In genomic region chr2:241910604-241911520, GRCh38 we compare ENCODE assay signal across 25 cellular contexts. TPM values are rescaled to one million over a fixed set of nuclear protein-coding genes. Genes with fewer than 3 reads are reported as not detected.
"Had no signal": no experiment of that assay in that cellular context is flagged by ENCODE, and none has a peak within 500 bp of the region (broad histone marks: within the 10 kb centered on the region; RNA-seq: fewer than 3 reads in every experiment).

No MANE protein-coding gene starts in this region.

- H3K4me1 Mint-ChIP-seq: nephron; stimulated activated naive CD8-positive, alpha-beta T cell treated with anti-CD3 and anti-CD28 coated beads, Interleukin-15, amount 100 ng/mL, for 72 hours had no signal

- DNase-seq: activated B cell treated with CpG ODN at 0.5 μM for 24 hours; activated CD4-positive, alpha-beta T cell treated with anti-CD3 and anti-CD28 coated beads for 4 hours; activated CD8-positive, alpha-beta T cell treated with anti-CD3 and anti-CD28 coated beads, Interleukin-2, amount 10 ng/mL, durations not matched to agents 7 days and 5 days; activated gamma-delta T cell; activated T-cell treated with anti-CD3 and anti-CD28 coated beads, Interleukin-2, amount 50 U/mL, for 72 hours; amygdala; foreskin melanocyte; glutamatergic neuron; hippocampal formation; left lung; midbrain; stimulated activated CD4-positive, alpha-beta T cell treated with anti-CD3 and anti-CD28 coated beads, Interleukin-2, amount 100 ng/mL, for 24 hours; stimulated activated naive CD8-positive, alpha-beta T cell treated with anti-CD3 and anti-CD28 coated beads, Interleukin-15, amount 100 ng/mL, for 72 hours; trophoblast cell had no signal

- H3K4me3 ChIP-seq: cardiac muscle cell, left lung, prostate gland, right atrium auricular region had no signal

- H3K36me3 ChIP-seq: cardiac muscle cell, left lung, prostate gland, right atrium auricular region had no signal

- H3K4me1 ChIP-seq: left lung, prostate gland, right atrium auricular region had no signal

- H3K27ac ChIP-seq: cardiac muscle cell, epithelial cell of prostate, left lung, prostate gland, right atrium auricular region had no signal

- FAIRE-seq: TTC549 had no signal

- H3K27me3 Mint-ChIP-seq: activated B cell treated with CpG ODN at 0.5 μM for 24 hours; activated naive CD8-positive, alpha-beta T cell; stimulated activated naive CD8-positive, alpha-beta T cell treated with anti-CD3 and anti-CD28 coated beads, Interleukin-15, amount 100 ng/mL, for 72 hours had no signal

- H3K9me3 Mint-ChIP-seq: activated B cell treated with CpG ODN at 0.5 μM for 24 hours; activated T-cell treated with anti-CD3 and anti-CD28 coated beads, Interleukin-2, amount 50 U/mL, for 72 hours; stimulated activated naive CD8-positive, alpha-beta T cell treated with anti-CD3 and anti-CD28 coated beads, Interleukin-15, amount 100 ng/mL, for 72 hours had no signal

- H3K27me3 ChIP-seq: cardiac muscle cell, left lung, right atrium auricular region had no signal

- H3K4me3 Mint-ChIP-seq: activated B cell treated with CpG ODN at 0.5 μM for 24 hours; activated CD8-positive, alpha-beta T cell treated with anti-CD3 and anti-CD28 coated beads, Interleukin-2, amount 10 ng/mL, durations not matched to agents 7 days and 5 days; activated naive CD8-positive, alpha-beta T cell; activated T-cell treated with anti-CD3 and anti-CD28 coated beads, Interleukin-2, amount 50 U/mL, for 72 hours; nephron; stimulated activated naive CD8-positive, alpha-beta T cell treated with anti-CD3 and anti-CD28 coated beads, Interleukin-15, amount 100 ng/mL, for 72 hours had no signal

- ATAC-seq: activated CD8-positive, alpha-beta T cell treated with anti-CD3 and anti-CD28 coated beads, Interleukin-2, amount 10 ng/mL, durations not matched to agents 7 days and 5 days; activated T-cell treated with anti-CD3 and anti-CD28 coated beads, Interleukin-2, amount 50 U/mL, for 72 hours; left lung; stimulated activated naive CD8-positive, alpha-beta T cell treated with anti-CD3 and anti-CD28 coated beads, Interleukin-15, amount 100 ng/mL, for 72 hours had no signal

- H3K27ac Mint-ChIP-seq: activated B cell treated with CpG ODN at 0.5 μM for 24 hours; activated CD8-positive, alpha-beta T cell treated with anti-CD3 and anti-CD28 coated beads, Interleukin-2, amount 10 ng/mL, durations not matched to agents 7 days and 5 days; activated naive CD8-positive, alpha-beta T cell; activated T-cell treated with anti-CD3 and anti-CD28 coated beads, Interleukin-2, amount 50 U/mL, for 72 hours; nephron had no signal

- H3K9me3 ChIP-seq: prostate gland had no signal

RNA-seq across cellular contexts. Expression of gene RTP5, which starts 41.3 kb away (rescaled TPM):
- total RNA-seq: activated B cell treated with CpG ODN at 0.5 μM for 24 hours; activated CD8-positive, alpha-beta T cell treated with anti-CD3 and anti-CD28 coated beads, Interleukin-2, amount 10 ng/mL, durations not matched to agents 7 days and 5 days; cardiac muscle cell; dermis microvascular lymphatic vessel endothelial cell; fibroblast of lung; lung microvascular endothelial cell; right atrium auricular region had no signal
- polyA plus RNA-seq: cardiac muscle cell, fibroblast of lung had no signal

RNA-seq across cellular contexts. Expression of gene PDCD1, which starts 52.2 kb away (rescaled TPM):
- total RNA-seq: cardiac muscle cell, dermis microvascular lymphatic vessel endothelial cell, fibroblast of lung, lung microvascular endothelial cell, temporal lobe had no signal
- polyA plus RNA-seq: cardiac muscle cell, fibroblast of lung had no signal
